7 cellular contexts compared by ENCODE assay signal in genomic region chr19:1653300-1653628, GRCh38. TPM values are rescaled to one million over a fixed set of nuclear protein-coding genes. Genes with fewer than 3 reads are reported as not detected.
DNase-seq lines count a peak whose midpoint lies in the region; ATAC-seq lines count a peak whose summit lies in the region.

No MANE protein-coding gene starts in this region.

- H3K27ac ChIP-seq in HUES6 (ENCODE audit: low read depth, low read length) (peak overlapping the region; percentile 100; the same call in 1 of the 2 replicates), subcutaneous abdominal adipose tissue (ENCODE audit: low read depth, low read length) (peak overlapping the region; percentile 95)

- peak overlapping the region; percentile 83 for H3K27ac Mint-ChIP-seq in activated naive CD8-positive, alpha-beta T cell treated with anti-CD3 and anti-CD28 coated beads, Interleukin-2, amount 50 U/mL, for 24 hours
- peak overlapping the region; percentile 82 to 95 (median 94) for H3K27ac Mint-ChIP-seq in immature natural killer cell

- ATAC-seq in activated naive CD8-positive, alpha-beta T cell treated with anti-CD3 and anti-CD28 coated beads, Interleukin-2, amount 50 U/mL, for 24 hours = no peak
- ATAC-seq in GM18873 (IDR thresholded peaks at IDR 0.05; ENCODE audit: low FRiP score, unreplicated experiment) (no peak), GM18519 (IDR thresholded peaks at IDR 0.05; ENCODE audit: low FRiP score, unreplicated experiment) (no peak)

- H3K27me3 ChIP-seq in HUES6 (ENCODE audit: control insufficient read depth, insufficient read depth, low read length) (no peaks in the 10 kb centered on the region), subcutaneous abdominal adipose tissue (ENCODE audit: control insufficient read depth in 5 of 5, insufficient read depth in 4 of 5, low read length in 5 of 5) (peaks cover 0 to 4% (median 0%) of the 10 kb centered on the region in 5 donors)

- H3K4me3 ChIP-seq in HUES6 (ENCODE audit: low read depth, low read length) (peak overlapping the region; percentile 90), subcutaneous abdominal adipose tissue (ENCODE audit: low read depth in 1 of 5, low read length in 5 of 5) (peak overlapping the region; percentile 50 to 82 (median 71))

- H3K27me3 Mint-ChIP-seq in activated naive CD8-positive, alpha-beta T cell treated with anti-CD3 and anti-CD28 coated beads, Interleukin-2, amount 50 U/mL, for 24 hours = no peaks in the 10 kb centered on the region
- peaks cover 9 to 16% (median 13%) of the 10 kb centered on the region in 3 donors for H3K27me3 Mint-ChIP-seq in immature natural killer cell (ENCODE audit: low read depth in 3 of 3)

- no peaks in the 10 kb centered on the region for H3K36me3 Mint-ChIP-seq in activated naive CD8-positive, alpha-beta T cell treated with anti-CD3 and anti-CD28 coated beads, Interleukin-2, amount 50 U/mL, for 24 hours (ENCODE audit: low read depth)
- H3K36me3 Mint-ChIP-seq in immature natural killer cell = no peaks in the 10 kb centered on the region

- DNase-seq in activated naive CD8-positive, alpha-beta T cell treated with anti-CD3 and anti-CD28 coated beads, Interleukin-2, amount 50 U/mL, for 24 hours = no peak
- DNase-seq in immature natural killer cell (no peak), NCI-H69 (lab: John Stamatoyannopoulos, UW) (no peak)

- H3K36me3 ChIP-seq in HUES6 (ENCODE audit: control insufficient read depth, insufficient read depth, low read length) = peaks cover 18% of the 10 kb centered on the region
- peaks cover 0 to 12% (median 3%) of the 10 kb centered on the region in 5 donors for H3K36me3 ChIP-seq in subcutaneous abdominal adipose tissue (ENCODE audit: control insufficient read depth in 5 of 5, insufficient read depth in 5 of 5, low read length in 5 of 5)

- no peaks in the 10 kb centered on the region for H3K9me3 Mint-ChIP-seq in activated naive CD8-positive, alpha-beta T cell treated with anti-CD3 and anti-CD28 coated beads, Interleukin-2, amount 50 U/mL, for 24 hours
- H3K9me3 Mint-ChIP-seq in immature natural killer cell = no peaks in the 10 kb centered on the region

- peak overlapping the region; percentile 74 for H3K4me3 Mint-ChIP-seq in activated naive CD8-positive, alpha-beta T cell treated with anti-CD3 and anti-CD28 coated beads, Interleukin-2, amount 50 U/mL, for 24 hours
- peak overlapping the region; percentile 72 to 88 (median 85) for H3K4me3 Mint-ChIP-seq in immature natural killer cell

- peaks cover 7% of the 10 kb centered on the region for H3K4me1 ChIP-seq in HUES6 (ENCODE audit: control insufficient read depth, insufficient read depth, low read length)
- H3K4me1 ChIP-seq in subcutaneous abdominal adipose tissue (ENCODE audit: control insufficient read depth in 5 of 5, insufficient read depth in 5 of 5, low read length in 5 of 5) = peaks cover 1 to 18% (median 17%) of the 10 kb centered on the region in 5 donors

- peaks cover 33% of the 10 kb centered on the region for H3K4me1 Mint-ChIP-seq in activated naive CD8-positive, alpha-beta T cell treated with anti-CD3 and anti-CD28 coated beads, Interleukin-2, amount 50 U/mL, for 24 hours
- peaks cover 11 to 18% of the 10 kb centered on the region in 2 donors for H3K4me1 Mint-ChIP-seq in immature natural killer cell

- peak overlapping the region; percentile 66 for H3K9ac ChIP-seq in HUES6 (ENCODE audit: low read length)
- peak overlapping the region in 4 of 5 donors; percentile 60 to 73 (median 68) for H3K9ac ChIP-seq in subcutaneous abdominal adipose tissue (ENCODE audit: low read length in 5 of 5)

- H3K9me3 ChIP-seq in HUES6 (ENCODE audit: control insufficient read depth, insufficient read depth, low read depth, low read length) (no peaks in the 10 kb centered on the region), subcutaneous abdominal adipose tissue (ENCODE audit: control insufficient read depth in 5 of 5, low read length in 5 of 5) (no peaks in the 10 kb centered on the region)

RNA-seq across cellular contexts. Expression of gene TCF3, which starts 0.8 kb away (rescaled TPM):
- polyA plus RNA-seq in immature natural killer cell = 1 to 10 TPM; 1.9 to 6.3 (median 6.0) TPM

RNA-seq across cellular contexts. Expression of gene UQCR11, which starts 48.0 kb away (rescaled TPM):
- 1,000 to 10,000 TPM in 1 of 3 donors, 100 to 1,000 TPM in 2; 572 to 1,041 (median 633) TPM for polyA plus RNA-seq in immature natural killer cell
